In genomic region chr14:29030970-29031369, GRCh38 we compare ENCODE assay signal across 11 cellular contexts.
DNase-seq lines count a peak whose midpoint lies in the region; ATAC-seq and TF ChIP-seq lines count a peak whose summit lies in the region.
"Had no signal": no experiment of that assay in that cellular context is flagged by ENCODE, and none has a peak within 500 bp of the region (broad histone marks: within the 10 kb centered on the region; RNA-seq: fewer than 3 reads in every experiment).

No MANE protein-coding gene starts in this region.

- H3K27me3 Mint-ChIP-seq in Calu3 (ENCODE audit: unreplicated experiment) (no peaks in the 10 kb centered on the region), brain (peaks cover 3% of the 10 kb centered on the region)

- no peak for ATAC-seq in GM21619 (IDR thresholded peaks at IDR 0.05; ENCODE audit: unreplicated experiment)
- ATAC-seq: A549; CD8-positive, alpha-beta T cell had no signal

- H3K9me3 Mint-ChIP-seq in Calu3 (ENCODE audit: low read depth, unreplicated experiment) (peaks cover 13% of the 10 kb centered on the region), brain (peaks cover 20 to 34% (median 28%) of the 10 kb centered on the region in 5 experiments)

- TF ChIP-seq CTCF in Calu3 (IDR thresholded peaks at IDR 0.05; ENCODE audit: unreplicated experiment) (no peak), brain (conservative IDR thresholded peaks at IDR 0.05) (no peak)

- H3K4me1 Mint-ChIP-seq in Calu3 (ENCODE audit: low read depth, unreplicated experiment) (peaks cover 16% of the 10 kb centered on the region), brain (peaks cover 20% of the 10 kb centered on the region)
- H3K4me1 Mint-ChIP-seq: CD14-positive monocyte had no signal

- H3K4me3 Mint-ChIP-seq in Calu3 (ENCODE audit: low read depth, unreplicated experiment): no peak overlapping the region
- H3K4me3 Mint-ChIP-seq in brain: no peak overlapping the region
- H3K4me3 Mint-ChIP-seq: CD14-positive monocyte; CD8-positive, alpha-beta T cell had no signal

- H3K36me3 Mint-ChIP-seq in Calu3 (ENCODE audit: insufficient read depth, unreplicated experiment): no peaks in the 10 kb centered on the region
- peaks cover 6% of the 10 kb centered on the region for H3K36me3 Mint-ChIP-seq in brain
- H3K36me3 Mint-ChIP-seq: CD14-positive monocyte; CD8-positive, alpha-beta T cell had no signal

- intact Hi-C loops in Calu3 (cut with micrococcal nuclease; ENCODE audit: unreplicated experiment): loop anchor here (10.0 kb wide), 1 partner anchor 54 kb away; no protein-coding TSS in a partner anchor

- CTCF ChIA-PET in Calu3 (lab: Charles Lee): no interaction called here

- BruUV-seq in Calu3 (replicated peaks; lab: Mats Ljungman, UMichigan): no TSS peak

- DNase-seq in Calu3 (no peak), DMS53 (lab: John Stamatoyannopoulos, UW) (peak; percentile 13), NCI-H69 (lab: John Stamatoyannopoulos, UW) (peak; percentile 43), NCI-H2081 (lab: John Stamatoyannopoulos, UW) (no peak)
- no peak for DNase-seq in stimulated activated CD4-positive, alpha-beta T cell treated with anti-CD3 and anti-CD28 coated beads, Interleukin-15, amount 100 ng/mL, for 24 hours
- DNase-seq: CD8-positive, alpha-beta T cell; COR-L47 had no signal

- H3K27ac Mint-ChIP-seq in Calu3 (ENCODE audit: unreplicated experiment): peak overlapping the region; percentile 85
- peak overlapping the region in 3 of 5 experiments; percentile 38 to 80 (median 53) for H3K27ac Mint-ChIP-seq in brain
- H3K27ac Mint-ChIP-seq: CD14-positive monocyte; CD8-positive, alpha-beta T cell had no signal

Comparison
In these comparisons a context has a peak if more than half of its experiments do, and no peak if none do; other contexts are left out.
1. DNase-seq: peak in DMS53 (single experiment) and NCI-H69 (single experiment); none in Calu3 (single experiment), stimulated activated CD4-positive, alpha-beta T cell treated with anti-CD3 and anti-CD28 coated beads, Interleukin-15, amount 100 ng/mL, for 24 hours (single experiment) and NCI-H2081 (0 of 2).